21 cellular contexts compared by ENCODE assay signal in genomic region chr3:147404800-147405551, GRCh38. TPM values are rescaled to one million over a fixed set of nuclear protein-coding genes. Genes with fewer than 3 reads are reported as not detected.
DNase-seq lines count a peak whose midpoint lies in the region; ATAC-seq and TF ChIP-seq lines count a peak whose summit lies in the region.
"Had no signal": no experiment of that assay in that cellular context is flagged by ENCODE, and none has a peak within 500 bp of the region (broad histone marks: within the 10 kb centered on the region; RNA-seq: fewer than 3 reads in every experiment).

No MANE protein-coding gene starts in this region.

- ATAC-seq in HG03460 (IDR thresholded peaks at IDR 0.05; ENCODE audit: unreplicated experiment) (no peak), GM18505 (IDR thresholded peaks at IDR 0.05; ENCODE audit: unreplicated experiment) (no peak), HG02610 (IDR thresholded peaks at IDR 0.05; ENCODE audit: unreplicated experiment) (no peak)
- ATAC-seq: activated CD4-positive, CD25-positive, alpha-beta regulatory T cell treated with anti-CD3 and anti-CD28 coated beads, Interleukin-2, amount 50 U/mL, for 24 hours; CD8-positive, alpha-beta T cell; PC-3; psoas muscle had no signal

- no peaks in the 10 kb centered on the region for H3K9me3 ChIP-seq in iPS-18c (ENCODE audit: control insufficient read depth, insufficient read depth, low read length)
- H3K9me3 ChIP-seq: psoas muscle, SK-N-SH, thyroid gland had no signal

- TF ChIP-seq POLR2A in GM18505 (IDR thresholded peaks at IDR 0.05; ENCODE audit: borderline replicate concordance, extremely low read depth, insufficient read depth, insufficient read length) = no peak

- DNase-seq in H7 = peak; percentile 61
- peak; percentile 63 for DNase-seq in cerebellar cortex (ENCODE audit: low spot score)
- peak; percentile 55 for DNase-seq in retina
- no peak for DNase-seq in kidney glomerular epithelial cell (lab: John Stamatoyannopoulos, UW)
- DNase-seq: activated CD4-positive, alpha-beta memory T cell treated with anti-CD3 and anti-CD28 coated beads for 36 hours; anterior cingulate cortex; CD8-positive, alpha-beta T cell; effector CD8-positive, alpha-beta T cell; foreskin fibroblast; NCI-H1092 treated with DMSO at 0.1 percent for 48 hours; NCI-H187 treated with DMSO at 0.1 percent for 48 hours; NCI-H524; PC-3; psoas muscle; SK-N-SH; thyroid gland had no signal

- no peaks in the 10 kb centered on the region for H3K36me3 ChIP-seq in H7 (replicated peaks; ENCODE audit: control insufficient read depth, insufficient read depth, low read length)
- H3K36me3 ChIP-seq: thyroid gland had no signal

- H3K4me3 ChIP-seq in H7 (ENCODE audit: insufficient read depth, low read depth, low read length) (no peak overlapping the region), iPS-18c (ENCODE audit: insufficient read depth, low read depth, low read length) (0 out of 2 replicates have a peak overlapping the region, but pooled peaks have one; percentile 6)
- H3K4me3 ChIP-seq: psoas muscle, thyroid gland had no signal

- H3K27me3 ChIP-seq in H7 (ENCODE audit: control insufficient read depth, insufficient read depth, low read length) = peaks cover 91% of the 10 kb centered on the region

RNA-seq across cellular contexts. Expression of gene ZIC4, which starts 1.4 kb away (rescaled TPM):
- 0.59 TPM in 1 of 2 replicates, not detected in the other for total RNA-seq in H7 (2014; rRNA removed; shearing (Covaris generic))
- total RNA-seq: activated CD4-positive, alpha-beta memory T cell treated with anti-CD3 and anti-CD28 coated beads for 36 hours; CD8-positive, alpha-beta T cell; PC-3; thyroid gland had no signal

RNA-seq across cellular contexts. Expression of gene ZIC1, which starts 4.2 kb away (rescaled TPM):
- total RNA-seq in H7 (2014; rRNA removed; shearing (Covaris generic)) = 2.0 and 3.5 TPM in 2 replicates
- total RNA-seq: activated CD4-positive, alpha-beta memory T cell treated with anti-CD3 and anti-CD28 coated beads for 36 hours; CD8-positive, alpha-beta T cell; PC-3; thyroid gland had no signal
